Comparison of ENCODE assay signal across 9 cellular contexts in the genomic region with DNA sequence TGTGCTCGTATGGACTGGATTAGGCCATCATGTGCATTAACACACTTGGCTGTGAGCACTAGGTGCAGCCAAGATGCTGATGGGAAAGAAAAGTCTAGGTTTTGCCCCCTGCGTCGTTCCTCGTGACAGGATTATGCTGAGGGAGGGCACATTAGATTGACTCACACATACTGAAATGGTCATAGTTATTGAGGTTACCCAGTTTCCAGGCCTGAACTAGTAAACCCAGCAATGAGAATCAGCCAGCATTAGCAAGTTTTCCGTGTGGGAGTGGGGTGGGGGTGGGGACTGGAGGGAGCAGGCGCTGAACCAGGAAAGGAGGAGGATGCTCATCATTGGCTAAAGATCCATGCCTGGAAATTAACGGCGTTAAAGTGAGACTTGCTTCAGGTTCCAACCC.
DNase-seq lines count a peak whose midpoint lies in the region; ATAC-seq and TF ChIP-seq lines count a peak whose summit lies in the region.
"Had no signal": no experiment of that assay in that cellular context is flagged by ENCODE, and none has a peak within 500 bp of the region (broad histone marks: within the 10 kb centered on the region; RNA-seq: fewer than 3 reads in every experiment).

No MANE protein-coding gene starts in this region.

- H3K27ac ChIP-seq in right atrium auricular region, result peak overlapping the region; percentile 95 to 98
- peak overlapping the region; percentile 87 for H3K27ac ChIP-seq in rectal smooth muscle tissue (ENCODE audit: low read depth, low read length)

- ATAC-seq in activated B cell treated with CpG ODN at 0.5 μM for 24 hours (ENCODE audit: low read depth), result no peak
- no peak for ATAC-seq in HG02970 (IDR thresholded peaks at IDR 0.05; ENCODE audit: low FRiP score, unreplicated experiment)
- no peak for ATAC-seq in HG02678 (IDR thresholded peaks at IDR 0.05; ENCODE audit: unreplicated experiment)
- ATAC-seq in HG03175 (IDR thresholded peaks at IDR 0.05; ENCODE audit: unreplicated experiment), result no peak

- CTCF ChIA-PET in Calu3 (lab: Charles Lee), result interaction anchor here (0.6 to 3.5 kb wide), 4 partner anchors 138 to 1210 kb away, joined by 3 to 31 read pairs (median 4); no protein-coding TSS in a partner anchor
- CTCF ChIA-PET in activated B cell treated with CpG ODN at 0.5 μM for 24 hours (lab: Charles Lee), result no interaction called here

- H3K27me3 ChIP-seq in right atrium auricular region (no peaks in the 10 kb centered on the region), rectal smooth muscle tissue (ENCODE audit: control insufficient read depth, insufficient read depth, low read length) (no peaks in the 10 kb centered on the region)
- H3K27me3 ChIP-seq: MG63 had no signal

- intact Hi-C loops in Calu3 (cut with micrococcal nuclease; ENCODE audit: unreplicated experiment), result loop anchor here (5.0 kb wide), 1 partner anchor 1565 kb away; a partner anchor contains a TSS
- intact Hi-C loops in activated B cell treated with CpG ODN at 0.5 μM for 24 hours (cut with micrococcal nuclease), result no loop called here

- no TSS peak for BruUV-seq in Calu3 (replicated peaks; lab: Mats Ljungman, UMichigan)

- H3K4me3 Mint-ChIP-seq in Calu3 (ENCODE audit: low read depth, unreplicated experiment) (peak overlapping the region; percentile 62), activated B cell treated with CpG ODN at 0.5 μM for 24 hours (peak overlapping the region; percentile 70)

- H3K9ac ChIP-seq in rectal smooth muscle tissue (ENCODE audit: low read length), result no peak overlapping the region

- no peak overlapping the region for H3K27ac Mint-ChIP-seq in Calu3 (ENCODE audit: unreplicated experiment)
- no peak overlapping the region for H3K27ac Mint-ChIP-seq in activated B cell treated with CpG ODN at 0.5 μM for 24 hours

- POLR2A ChIA-PET in activated B cell treated with CpG ODN at 0.5 μM for 24 hours (lab: Charles Lee), result interaction anchor here (0.6 to 2.0 kb wide), 3 partner anchors 154 to 1201 kb away, joined by 3 to 6 read pairs (median 5); a partner anchor contains a TSS

- DNase-seq in Calu3, result no peak
- DNase-seq in activated B cell treated with CpG ODN at 0.5 μM for 24 hours, result no peak
- DNase-seq in right atrium auricular region (ENCODE audit: low spot score), result no peak
- no peak for DNase-seq in NCI-H446 (lab: John Stamatoyannopoulos, UW)

- H3K36me3 Mint-ChIP-seq in Calu3 (ENCODE audit: insufficient read depth, unreplicated experiment), result peaks cover 31% of the 10 kb centered on the region
- H3K36me3 Mint-ChIP-seq in activated B cell treated with CpG ODN at 0.5 μM for 24 hours (ENCODE audit: low read depth), result no peaks in the 10 kb centered on the region

- H3K9me3 Mint-ChIP-seq in Calu3 (ENCODE audit: low read depth, unreplicated experiment), result no peaks in the 10 kb centered on the region
- no peaks in the 10 kb centered on the region for H3K9me3 Mint-ChIP-seq in activated B cell treated with CpG ODN at 0.5 μM for 24 hours

- H3K36me3 ChIP-seq in right atrium auricular region (no peaks in the 10 kb centered on the region), rectal smooth muscle tissue (ENCODE audit: control insufficient read depth, insufficient read depth, low read length) (no peaks in the 10 kb centered on the region)
- H3K36me3 ChIP-seq: MG63 had no signal

- H3K4me1 ChIP-seq in right atrium auricular region (peaks cover 0 to 74% of the 10 kb centered on the region in 2 donors), rectal smooth muscle tissue (ENCODE audit: control insufficient read depth, insufficient read depth, low read length) (peaks cover 29% of the 10 kb centered on the region)

- peak overlapping the region; percentile 34 to 47 for H3K4me3 ChIP-seq in right atrium auricular region
- peak overlapping the region; percentile 59 for H3K4me3 ChIP-seq in rectal smooth muscle tissue (ENCODE audit: low read length)
- H3K4me3 ChIP-seq: MG63 had no signal

- no peak for TF ChIP-seq CTCF in Calu3 (IDR thresholded peaks at IDR 0.05; ENCODE audit: unreplicated experiment)
- no peak for TF ChIP-seq CTCF in activated B cell treated with CpG ODN at 0.5 μM for 24 hours (IDR thresholded peaks at IDR 0.05)
- TF ChIP-seq CTCF in right atrium auricular region (IDR thresholded peaks at IDR 0.05), result no peak

- H3K27me3 Mint-ChIP-seq in Calu3 (ENCODE audit: unreplicated experiment) (no peaks in the 10 kb centered on the region), activated B cell treated with CpG ODN at 0.5 μM for 24 hours (peaks cover 13% of the 10 kb centered on the region)

- H3K4me1 Mint-ChIP-seq in Calu3 (ENCODE audit: low read depth, unreplicated experiment), result peaks cover 39% of the 10 kb centered on the region
- peaks cover 44% of the 10 kb centered on the region for H3K4me1 Mint-ChIP-seq in activated B cell treated with CpG ODN at 0.5 μM for 24 hours

- H3K9me3 ChIP-seq in right atrium auricular region, result no peaks in the 10 kb centered on the region
- H3K9me3 ChIP-seq: MG63 had no signal
